In the genomic region with DNA sequence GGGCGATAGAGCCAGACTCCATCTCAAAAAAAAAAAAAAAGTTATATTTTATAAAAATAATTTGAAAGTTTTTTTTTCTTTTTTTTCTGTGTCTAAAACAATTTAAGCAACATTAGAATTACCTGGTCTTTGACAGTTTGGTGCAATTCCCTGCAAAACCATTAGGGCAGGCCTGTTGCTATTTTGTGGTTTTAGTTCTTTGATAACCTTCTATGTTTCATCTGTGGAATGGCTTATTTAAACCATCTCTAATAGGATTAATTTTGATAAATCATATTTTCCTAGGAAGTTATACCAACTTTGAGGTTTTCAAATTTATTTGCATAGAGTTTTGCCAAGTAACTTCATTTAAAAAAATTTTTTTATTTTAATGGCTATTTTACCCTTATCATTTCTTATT, we compare ENCODE assay signal across 1 cellular context.
TF ChIP-seq lines count a peak whose summit lies in the region.

No MANE protein-coding gene starts in this region.

TF ChIP-seq in GM23338, 12 proteins besides CTCF, POLR2A, EP300 and RAD21 (continued from another document):
- TF ChIP-seq, protein P1, sequence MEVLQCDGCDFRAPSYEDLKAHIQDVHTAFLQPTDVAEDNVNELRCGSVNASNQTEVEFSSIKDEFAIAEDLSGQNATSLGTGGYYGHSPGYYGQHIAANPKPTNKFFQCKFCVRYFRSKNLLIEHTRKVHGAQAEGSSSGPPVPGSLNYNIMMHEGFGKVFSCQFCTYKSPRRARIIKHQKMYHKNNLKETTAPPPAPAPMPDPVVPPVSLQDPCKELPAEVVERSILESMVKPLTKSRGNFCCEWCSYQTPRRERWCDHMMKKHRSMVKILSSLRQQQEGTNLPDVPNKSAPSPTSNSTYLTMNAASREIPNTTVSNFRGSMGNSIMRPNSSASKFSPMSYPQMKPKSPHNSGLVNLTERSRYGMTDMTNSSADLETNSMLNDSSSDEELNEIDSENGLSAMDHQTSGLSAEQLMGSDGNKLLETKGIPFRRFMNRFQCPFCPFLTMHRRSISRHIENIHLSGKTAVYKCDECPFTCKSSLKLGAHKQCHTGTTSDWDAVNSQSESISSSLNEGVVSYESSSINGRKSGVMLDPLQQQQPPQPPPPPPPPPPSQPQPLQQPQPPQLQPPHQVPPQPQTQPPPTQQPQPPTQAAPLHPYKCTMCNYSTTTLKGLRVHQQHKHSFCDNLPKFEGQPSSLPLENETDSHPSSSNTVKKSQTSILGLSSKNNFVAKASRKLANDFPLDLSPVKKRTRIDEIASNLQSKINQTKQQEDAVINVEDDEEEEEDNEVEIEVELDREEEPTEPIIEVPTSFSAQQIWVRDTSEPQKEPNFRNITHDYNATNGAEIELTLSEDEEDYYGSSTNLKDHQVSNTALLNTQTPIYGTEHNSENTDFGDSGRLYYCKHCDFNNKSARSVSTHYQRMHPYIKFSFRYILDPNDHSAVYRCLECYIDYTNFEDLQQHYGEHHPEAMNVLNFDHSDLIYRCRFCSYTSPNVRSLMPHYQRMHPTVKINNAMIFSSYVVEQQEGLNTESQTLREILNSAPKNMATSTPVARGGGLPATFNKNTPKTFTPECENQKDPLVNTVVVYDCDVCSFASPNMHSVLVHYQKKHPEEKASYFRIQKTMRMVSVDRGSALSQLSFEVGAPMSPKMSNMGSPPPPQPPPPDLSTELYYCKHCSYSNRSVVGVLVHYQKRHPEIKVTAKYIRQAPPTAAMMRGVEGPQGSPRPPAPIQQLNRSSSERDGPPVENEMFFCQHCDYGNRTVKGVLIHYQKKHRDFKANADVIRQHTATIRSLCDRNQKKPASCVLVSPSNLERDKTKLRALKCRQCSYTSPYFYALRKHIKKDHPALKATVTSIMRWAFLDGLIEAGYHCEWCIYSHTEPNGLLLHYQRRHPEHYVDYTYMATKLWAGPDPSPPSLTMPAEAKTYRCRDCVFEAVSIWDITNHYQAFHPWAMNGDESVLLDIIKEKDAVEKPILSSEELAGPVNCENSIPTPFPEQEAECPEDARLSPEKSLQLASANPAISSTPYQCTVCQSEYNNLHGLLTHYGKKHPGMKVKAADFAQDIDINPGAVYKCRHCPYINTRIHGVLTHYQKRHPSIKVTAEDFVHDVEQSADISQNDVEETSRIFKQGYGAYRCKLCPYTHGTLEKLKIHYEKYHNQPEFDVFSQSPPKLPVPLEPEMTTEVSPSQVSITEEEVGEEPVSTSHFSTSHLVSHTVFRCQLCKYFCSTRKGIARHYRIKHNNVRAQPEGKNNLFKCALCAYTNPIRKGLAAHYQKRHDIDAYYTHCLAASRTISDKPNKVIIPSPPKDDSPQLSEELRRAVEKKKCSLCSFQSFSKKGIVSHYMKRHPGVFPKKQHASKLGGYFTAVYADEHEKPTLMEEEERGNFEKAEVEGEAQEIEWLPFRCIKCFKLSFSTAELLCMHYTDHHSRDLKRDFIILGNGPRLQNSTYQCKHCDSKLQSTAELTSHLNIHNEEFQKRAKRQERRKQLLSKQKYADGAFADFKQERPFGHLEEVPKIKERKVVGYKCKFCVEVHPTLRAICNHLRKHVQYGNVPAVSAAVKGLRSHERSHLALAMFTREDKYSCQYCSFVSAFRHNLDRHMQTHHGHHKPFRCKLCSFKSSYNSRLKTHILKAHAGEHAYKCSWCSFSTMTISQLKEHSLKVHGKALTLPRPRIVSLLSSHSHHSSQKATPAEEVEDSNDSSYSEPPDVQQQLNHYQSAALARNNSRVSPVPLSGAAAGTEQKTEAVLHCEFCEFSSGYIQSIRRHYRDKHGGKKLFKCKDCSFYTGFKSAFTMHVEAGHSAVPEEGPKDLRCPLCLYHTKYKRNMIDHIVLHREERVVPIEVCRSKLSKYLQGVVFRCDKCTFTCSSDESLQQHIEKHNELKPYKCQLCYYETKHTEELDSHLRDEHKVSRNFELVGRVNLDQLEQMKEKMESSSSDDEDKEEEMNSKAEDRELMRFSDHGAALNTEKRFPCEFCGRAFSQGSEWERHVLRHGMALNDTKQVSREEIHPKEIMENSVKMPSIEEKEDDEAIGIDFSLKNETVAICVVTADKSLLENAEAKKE (CRISPR knock-in tag; IDR thresholded peaks at IDR 0.05), result no peak
- TF ChIP-seq STAT1 (IDR thresholded peaks at IDR 0.05; ENCODE audit: unreplicated experiment), result no peak
- TF ChIP-seq EZH2 (IDR thresholded peaks at IDR 0.05; ENCODE audit: low read depth, unreplicated experiment), result no peak
TF ChIP-seq in GM23338: peak in this region for 0.
